In the genomic region with DNA sequence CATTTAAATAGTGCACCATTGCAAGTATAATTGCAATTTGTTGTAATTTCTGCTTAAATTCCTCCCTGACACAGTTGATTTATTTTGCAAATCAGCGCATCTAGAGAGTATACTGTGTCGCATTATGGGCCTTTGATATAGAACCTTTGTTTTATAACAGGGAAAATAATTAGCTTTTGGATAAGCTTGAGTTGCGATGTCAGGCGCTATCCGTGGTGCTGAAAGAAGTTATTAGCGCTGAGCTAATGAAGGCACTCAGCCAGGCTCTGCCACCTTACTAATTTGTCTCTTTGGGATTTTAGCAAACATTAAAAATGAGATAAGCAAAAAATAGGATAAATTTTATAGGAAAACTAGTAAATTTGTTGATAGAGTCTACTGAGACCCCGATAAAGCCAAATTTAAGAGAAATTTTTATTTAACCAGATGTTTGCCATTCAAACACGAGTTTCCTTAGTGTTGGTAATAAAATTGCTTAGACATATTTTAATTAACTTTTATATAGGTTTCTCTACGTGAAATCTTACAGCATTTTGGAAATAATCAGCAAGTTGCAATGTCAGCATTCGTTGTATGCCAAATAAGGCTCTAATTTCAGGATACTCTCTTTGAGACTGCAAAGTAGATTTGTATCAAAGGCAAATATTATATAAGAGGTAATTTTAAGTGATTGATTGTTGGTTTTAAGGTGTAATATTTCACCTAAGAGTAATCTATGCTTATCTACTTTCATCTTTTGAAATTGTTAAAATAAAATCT, we compare ENCODE assay signal across 11 cellular contexts.
DNase-seq lines count a peak whose midpoint lies in the region; ATAC-seq and TF ChIP-seq lines count a peak whose summit lies in the region.
"Had no signal": no experiment of that assay in that cellular context is flagged by ENCODE, and none has a peak within 500 bp of the region (broad histone marks: within the 10 kb centered on the region; RNA-seq: fewer than 3 reads in every experiment).

No MANE protein-coding gene starts in this region.

- no peaks in the 10 kb centered on the region for H3K36me3 Mint-ChIP-seq in CD14-positive monocyte
- H3K36me3 Mint-ChIP-seq: activated naive CD8-positive, alpha-beta T cell treated with anti-CD3 and anti-CD28 coated beads, Interleukin-2, amount 10 ng/mL, durations not matched to agents 7 days and 5 days had no signal

- TF ChIP-seq CTCF in RWPE1 (conservative IDR thresholded peaks at IDR 0.05; ENCODE audit: low read depth) (no peak), fibroblast of villous mesenchyme (IDR thresholded peaks at IDR 0.05; ENCODE audit: insufficient read depth, low read depth, low read length) (no peak), colonic mucosa (IDR thresholded peaks at IDR 0.05) (no peak), CD14-positive monocyte (IDR thresholded peaks at IDR 0.05) (no peak)

- H3K9me3 Mint-ChIP-seq in CD14-positive monocyte = peaks cover 0 to 2% (median 0%) of the 10 kb centered on the region in 7 donors
- H3K9me3 Mint-ChIP-seq: activated naive CD8-positive, alpha-beta T cell treated with anti-CD3 and anti-CD28 coated beads, Interleukin-2, amount 10 ng/mL, durations not matched to agents 7 days and 5 days had no signal

- no peak overlapping the region for H3K27ac Mint-ChIP-seq in CD14-positive monocyte
- H3K27ac Mint-ChIP-seq: activated naive CD8-positive, alpha-beta T cell treated with anti-CD3 and anti-CD28 coated beads, Interleukin-2, amount 10 ng/mL, durations not matched to agents 7 days and 5 days had no signal

- ATAC-seq in left cardiac atrium (no peak), HG03520 (IDR thresholded peaks at IDR 0.05; ENCODE audit: unreplicated experiment) (no peak)

- POLR2A ChIA-PET in RWPE1 (lab: Yijun Ruan, JAX; ENCODE audit: low non-redundant PET) = no interaction called here

- no peak overlapping the region for H3K4me3 ChIP-seq in fibroblast of villous mesenchyme (ENCODE audit: low read depth, low read length)
- no peak overlapping the region for H3K4me3 ChIP-seq in colonic mucosa
- H3K4me3 ChIP-seq: uterus had no signal

- H3K27me3 Mint-ChIP-seq in CD14-positive monocyte (ENCODE audit: low read depth in 3 of 3) = no peaks in the 10 kb centered on the region
- H3K27me3 Mint-ChIP-seq: activated naive CD8-positive, alpha-beta T cell treated with anti-CD3 and anti-CD28 coated beads, Interleukin-2, amount 10 ng/mL, durations not matched to agents 7 days and 5 days had no signal

- DNase-seq in left cardiac atrium (peak; percentile 26), cardiac septum (ENCODE audit: low spot score) (no peak), RWPE1 (ENCODE audit: low spot score) (peak; percentile 8), fibroblast of villous mesenchyme (ENCODE audit: low read depth) (peak; percentile 27), superior temporal gyrus (ENCODE audit: extremely low spot score) (peak; percentile 38), colonic mucosa (no peak), CD14-positive monocyte (ENCODE audit: low spot score) (no peak)
- DNase-seq: activated naive CD8-positive, alpha-beta T cell treated with anti-CD3 and anti-CD28 coated beads, Interleukin-2, amount 10 ng/mL, durations not matched to agents 7 days and 5 days; uterus had no signal

- CTCF ChIA-PET in RWPE1 (lab: Yijun Ruan, JAX) = interaction anchor here (0.6 kb wide), 1 partner anchor 200 kb away, joined by 3 read pairs; no protein-coding TSS in a partner anchor

- intact Hi-C loops in left cardiac atrium (cut with DNase I) = no loop called here
- intact Hi-C loops in cardiac septum (cut with DNase I) = no loop called here
- intact Hi-C loops in colonic mucosa (cut with DNase I) = no loop called here
- intact Hi-C loops in CD14-positive monocyte (cut with micrococcal nuclease) = no loop called here

- H3K27me3 ChIP-seq in colonic mucosa = no peaks in the 10 kb centered on the region
- H3K27me3 ChIP-seq: uterus had no signal

- no peaks in the 10 kb centered on the region for H3K36me3 ChIP-seq in colonic mucosa
- H3K36me3 ChIP-seq: uterus had no signal

- no peak overlapping the region for H3K4me3 Mint-ChIP-seq in CD14-positive monocyte
- H3K4me3 Mint-ChIP-seq: activated naive CD8-positive, alpha-beta T cell treated with anti-CD3 and anti-CD28 coated beads, Interleukin-2, amount 10 ng/mL, durations not matched to agents 7 days and 5 days had no signal

- H3K9ac ChIP-seq in colonic mucosa (ENCODE audit: low read depth in 2 of 2, low read length in 2 of 2) = no peak overlapping the region

- no peaks in the 10 kb centered on the region for H3K4me1 ChIP-seq in colonic mucosa
- H3K4me1 ChIP-seq: uterus had no signal

- H3K9me3 ChIP-seq in colonic mucosa = no peaks in the 10 kb centered on the region
- H3K9me3 ChIP-seq: uterus had no signal

- no peaks in the 10 kb centered on the region for H3K4me1 Mint-ChIP-seq in CD14-positive monocyte
- H3K4me1 Mint-ChIP-seq: activated naive CD8-positive, alpha-beta T cell treated with anti-CD3 and anti-CD28 coated beads, Interleukin-2, amount 10 ng/mL, durations not matched to agents 7 days and 5 days had no signal

- H3K27ac ChIP-seq in RWPE1 = no peak overlapping the region
- H3K27ac ChIP-seq in colonic mucosa = no peak overlapping the region
- H3K27ac ChIP-seq: HL-60, uterus had no signal

Comparison
In these comparisons a context has a peak if more than half of its experiments do, and no peak if none do; other contexts are left out.
1. DNase-seq: peak in left cardiac atrium (single experiment), RWPE1 (single experiment), fibroblast of villous mesenchyme (single experiment) and superior temporal gyrus (single experiment); none in cardiac septum (single experiment), colonic mucosa (single experiment) and CD14-positive monocyte (single experiment).